ENCODE assay signal across 16 cellular contexts in the genomic region with DNA sequence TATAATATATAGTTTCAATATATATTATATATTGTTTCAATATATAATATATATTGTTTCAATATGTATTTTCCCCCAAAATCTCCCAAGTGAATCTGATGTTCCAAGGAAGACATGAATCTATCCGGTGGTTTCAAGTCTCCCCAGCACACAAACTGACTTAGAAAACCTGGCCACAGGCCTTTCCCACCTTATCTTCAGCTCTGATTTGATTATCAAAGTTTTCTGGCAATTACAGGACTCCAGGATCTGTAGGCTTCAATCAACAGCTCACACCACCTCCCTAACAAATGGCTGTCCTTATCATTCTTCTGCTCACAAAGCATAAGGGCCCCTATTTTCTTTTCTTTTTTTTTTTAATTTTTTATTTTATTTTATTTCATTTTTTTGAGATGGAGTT. TPM values are rescaled to one million over a fixed set of nuclear protein-coding genes. Genes with fewer than 3 reads are reported as not detected.
A peak's percentile ranks its signal among the peaks of the same experiment; 100 is the strongest.
DNase-seq lines count a peak whose midpoint lies in the region; TF ChIP-seq lines count a peak whose summit lies in the region.
"Had no signal": no experiment of that assay in that cellular context is flagged by ENCODE, and none has a peak within 500 bp of the region (broad histone marks: within the 10 kb centered on the region; RNA-seq: fewer than 3 reads in every experiment).

No MANE protein-coding gene starts in this region.

- no peaks in the 10 kb centered on the region for H3K27me3 ChIP-seq in BE2C
- H3K27me3 ChIP-seq in mesendoderm (ENCODE audit: insufficient read depth, low read length, poor library complexity) = no peaks in the 10 kb centered on the region
- no peaks in the 10 kb centered on the region for H3K27me3 ChIP-seq in WERI-Rb-1 (ENCODE audit: insufficient read depth, low read depth, severe bottlenecking)
- H3K27me3 ChIP-seq: BLaER1 treated with 17β-estradiol and CSF1 and Interleukin-3, amounts not matched to agents 10 nM and 100 nM had no signal

- H2BK120ac ChIP-seq in mesendoderm (ENCODE audit: low read depth, low read length) = no peak overlapping the region

- H3K23ac ChIP-seq in mesendoderm (ENCODE audit: low read length) = no peak overlapping the region

- peak; percentile 57 for DNase-seq in BE2C
- DNase-seq in mesendoderm = peak; percentile 67
- DNase-seq in WERI-Rb-1 = no peak
- DNase-seq in kidney glomerular epithelial cell (lab: John Stamatoyannopoulos, UW) = no peak
- DNase-seq: 8988T; ACHN; Caco-2; Calu3; CD4-positive, alpha-beta T cell; CD8-positive, alpha-beta T cell; DMS79 treated with DMSO at 0.1 percent for 48 hours; GF-D8 had no signal

- H3K9me3 ChIP-seq in BE2C = no peaks in the 10 kb centered on the region
- no peaks in the 10 kb centered on the region for H3K9me3 ChIP-seq in HEK293 (ENCODE audit: control insufficient read depth, insufficient read depth, low read depth, low read length)
- H3K9me3 ChIP-seq in WERI-Rb-1 (ENCODE audit: severe bottlenecking) = no peaks in the 10 kb centered on the region
- H3K9me3 ChIP-seq: Caco-2 had no signal

- H4K5ac ChIP-seq in mesendoderm (ENCODE audit: low read length) = no peak overlapping the region

- H3K27ac ChIP-seq in HEK293 (ENCODE audit: extremely low read depth, low read depth, low read length) (no peak overlapping the region), mesendoderm (ENCODE audit: low read depth, low read length) (no peak overlapping the region), WERI-Rb-1 (no peak overlapping the region)
- H3K27ac ChIP-seq: BLaER1 treated with 17β-estradiol and CSF1 and Interleukin-3, amounts not matched to agents 10 nM and 100 nM; C4-2B had no signal

- no peaks in the 10 kb centered on the region for H3K79me2 ChIP-seq in mesendoderm (ENCODE audit: control insufficient read depth, insufficient read depth, low read length)

- H2BK15ac ChIP-seq in mesendoderm (replicated peaks; ENCODE audit: low read depth) = no peak overlapping the region

- POLR2A ChIA-PET in HEK293 (lab: Yijun Ruan, JAX) = no interaction called here

- H4K8ac ChIP-seq in mesendoderm (ENCODE audit: low read depth, low read length) = no peak overlapping the region

- WGBS in mesendoderm (ENCODE audit: extremely low coverage, insufficient coverage, low lambda C conversion rate) = no CpG with 5 or more reads among the region's 1 CpG

- no peaks in the 10 kb centered on the region for H3K36me3 ChIP-seq in BE2C
- no peaks in the 10 kb centered on the region for H3K36me3 ChIP-seq in HEK293 (ENCODE audit: control insufficient read depth in 2 of 2, insufficient read depth in 1 of 2, low read length in 2 of 2)
- no peaks in the 10 kb centered on the region for H3K36me3 ChIP-seq in mesendoderm (ENCODE audit: control insufficient read depth, insufficient read depth, low read length)
- H3K36me3 ChIP-seq in WERI-Rb-1 = no peaks in the 10 kb centered on the region
- H3K36me3 ChIP-seq: BLaER1 treated with 17β-estradiol and CSF1 and Interleukin-3, amounts not matched to agents 10 nM and 100 nM had no signal

- no peak overlapping the region for H2AK5ac ChIP-seq in mesendoderm (ENCODE audit: low read length)

- H3K4me1 ChIP-seq in BE2C (no peaks in the 10 kb centered on the region), HEK293 (ENCODE audit: control insufficient read depth, insufficient read depth, low read length) (no peaks in the 10 kb centered on the region), mesendoderm (ENCODE audit: control insufficient read depth, low read depth, low read length) (no peaks in the 10 kb centered on the region)
- H3K4me1 ChIP-seq: BLaER1 treated with 17β-estradiol and CSF1 and Interleukin-3, amounts not matched to agents 10 nM and 100 nM; Caco-2 had no signal

- no peak overlapping the region for H3K4me2 ChIP-seq in mesendoderm (ENCODE audit: low read length)
- H3K4me2 ChIP-seq: BLaER1 treated with 17β-estradiol and CSF1 and Interleukin-3, amounts not matched to agents 10 nM and 100 nM had no signal

- TF ChIP-seq CTCF in BE2C (IDR thresholded peaks at IDR 0.05; ENCODE audit: low read depth, low read length) (no peak), HEK293 (tag by site-specific recombination; IDR thresholded peaks at IDR 0.05) (no peak), WERI-Rb-1 (IDR thresholded peaks at IDR 0.05; ENCODE audit: low read depth, low read length) (no peak)

- H3K4me3 ChIP-seq in BE2C (ENCODE audit: low read depth, low read length) (no peak overlapping the region), HEK293 (ENCODE audit: low read depth, low read length) (no peak overlapping the region), mesendoderm (ENCODE audit: low read length) (no peak overlapping the region), WERI-Rb-1 (ENCODE audit: low read depth, low read length) (no peak overlapping the region)
- H3K4me3 ChIP-seq: BLaER1 treated with 17β-estradiol and CSF1 and Interleukin-3, amounts not matched to agents 10 nM and 100 nM; GM12878 had no signal

- no peak overlapping the region for H3K56ac ChIP-seq in mesendoderm (ENCODE audit: low read length)

- H2BK5ac ChIP-seq in mesendoderm (ENCODE audit: low read length) = no peak overlapping the region

- CTCF ChIA-PET in HEK293 (lab: Yijun Ruan, JAX) = no interaction called here

- no peak overlapping the region for H3K9ac ChIP-seq in mesendoderm (ENCODE audit: low read length)
- H3K9ac ChIP-seq: BLaER1 treated with 17β-estradiol and CSF1 and Interleukin-3, amounts not matched to agents 10 nM and 100 nM had no signal

- H3K4ac ChIP-seq in mesendoderm (ENCODE audit: low read depth, low read length) = no peak overlapping the region

- H3K79me1 ChIP-seq in mesendoderm (ENCODE audit: low read length) = no peaks in the 10 kb centered on the region

- no peak overlapping the region for H3K18ac ChIP-seq in mesendoderm (ENCODE audit: low read length)

TF ChIP-seq in HEK293, 187 proteins besides CTCF, POLR2A, EP300 and RAD21:
- peak; percentile 79 for TF ChIP-seq PRDM4 (tag by site-specific recombination; IDR thresholded peaks at IDR 0.05)
- TF ChIP-seq ZNF704 (tag by site-specific recombination; IDR thresholded peaks at IDR 0.05) = no peak

RNA-seq across cellular contexts. Expression of gene SPTSSA, which starts 22.7 kb away (rescaled TPM):
- polyA plus RNA-seq in BE2C (2012; ENCODE audit: insufficient read depth, insufficient read length, low read depth) = 43.0 TPM
- polyA plus RNA-seq in mesendoderm (2013, experiment 1 of 2) = 24.9 TPM
- 25.5 TPM for polyA plus RNA-seq in mesendoderm (2013, experiment 2 of 2)

RNA-seq across cellular contexts. Expression of gene EAPP, which starts 54.8 kb away (rescaled TPM):
- 59.2 TPM for polyA plus RNA-seq in BE2C (2012; ENCODE audit: insufficient read depth, insufficient read length, low read depth)
- polyA plus RNA-seq in mesendoderm (2013, experiment 1 of 2) = 48.2 TPM
- polyA plus RNA-seq in mesendoderm (2013, experiment 2 of 2) = 49.0 TPM

Comparison
In these comparisons a context has a peak if more than half of its experiments do, and no peak if none do; other contexts are left out.
1. DNase-seq: peak in BE2C (single experiment) and mesendoderm (single experiment); none in WERI-Rb-1 (single experiment) and kidney glomerular epithelial cell (single experiment).